ENCODE assay signal across 7 cellular contexts in the genomic region with DNA sequence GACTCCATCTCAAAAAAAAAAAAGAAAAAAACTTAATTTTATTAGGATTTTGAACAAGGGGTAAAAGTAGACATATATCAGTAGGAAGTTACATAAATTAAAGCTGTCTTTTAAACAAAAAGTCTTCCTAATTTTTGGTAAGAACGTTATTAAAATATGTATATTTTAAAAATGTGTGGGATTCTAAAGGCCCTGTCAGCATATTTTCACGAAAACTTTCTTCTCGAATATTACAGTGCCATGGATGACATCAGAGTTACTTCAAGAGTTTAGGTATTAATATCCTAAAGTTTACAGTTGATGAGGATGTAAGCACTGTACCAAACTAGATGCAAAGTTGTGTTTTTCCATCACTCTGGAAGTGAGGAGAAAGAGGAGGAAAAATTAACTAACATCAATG.
"Had no signal": no experiment of that assay in that cellular context is flagged by ENCODE, and none has a peak within 500 bp of the region (broad histone marks: within the 10 kb centered on the region; RNA-seq: fewer than 3 reads in every experiment).

No MANE protein-coding gene starts in this region.

- H3K27ac ChIP-seq: HL-60, KMS-11 had no signal

- H3K9ac ChIP-seq: KMS-11 had no signal

- FAIRE-seq: HTR-8/SVneo had no signal

- DNase-seq: Karpas-422, Kasumi-1, KBM-7, KG1 had no signal

- H3K4me2 ChIP-seq: KMS-11 had no signal
